In the genomic region with DNA sequence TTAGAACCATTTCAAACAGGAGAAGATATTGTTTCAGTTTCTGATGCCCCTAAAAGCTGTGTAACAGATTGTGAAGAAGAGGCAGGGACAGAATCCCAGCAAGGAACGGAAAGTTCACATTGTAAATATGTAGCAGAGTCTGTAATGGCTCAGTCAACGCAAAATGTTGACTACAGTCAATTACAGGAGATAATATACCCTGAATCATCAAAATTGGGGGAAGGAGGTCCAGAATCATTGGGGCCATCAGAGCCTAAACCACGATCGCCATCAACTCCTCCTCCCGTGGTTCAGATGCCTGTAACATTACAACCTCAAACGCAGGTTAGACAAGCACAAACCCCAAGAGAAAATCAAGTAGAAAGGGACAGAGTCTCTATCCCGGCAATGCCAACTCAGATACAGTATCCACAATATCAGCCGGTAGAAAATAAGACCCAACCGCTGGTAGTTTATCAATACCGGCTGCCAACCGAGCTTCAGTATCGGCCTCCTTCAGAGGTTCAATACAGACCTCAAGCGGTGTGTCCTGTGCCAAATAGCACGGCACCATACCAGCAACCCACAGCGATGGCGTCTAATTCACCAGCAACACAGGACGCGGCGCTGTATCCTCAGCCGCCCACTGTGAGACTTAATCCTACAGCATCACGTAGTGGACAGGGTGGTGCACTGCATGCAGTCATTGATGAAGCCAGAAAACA, we compare ENCODE assay signal across 8 cellular contexts. TPM values are rescaled to one million over a fixed set of nuclear protein-coding genes. Genes with fewer than 3 reads are reported as not detected.
DNase-seq lines count a peak whose midpoint lies in the region; TF ChIP-seq lines count a peak whose summit lies in the region.

No MANE protein-coding gene starts in this region.

- H3K9me3 ChIP-seq in AG04450 (ENCODE audit: control insufficient read depth, insufficient read depth, low read length) (no peaks in the 10 kb centered on the region), Loucy (ENCODE audit: insufficient read depth, low read depth, low read length) (no peaks in the 10 kb centered on the region), SJCRH30 (replicated peaks) (no peaks in the 10 kb centered on the region), parathyroid adenoma (ENCODE audit: control insufficient read depth, low read length) (no peaks in the 10 kb centered on the region), thyroid gland (no peaks in the 10 kb centered on the region)

- H3K36me3 ChIP-seq in Loucy (ENCODE audit: insufficient read depth, low read length) (no peaks in the 10 kb centered on the region), SJCRH30 (no peaks in the 10 kb centered on the region), parathyroid adenoma (ENCODE audit: control insufficient read depth, insufficient read depth, low read length) (no peaks in the 10 kb centered on the region), thyroid gland (no peaks in the 10 kb centered on the region)

- no peaks in the 10 kb centered on the region for H3F3A ChIP-seq in Loucy (ENCODE audit: low read depth)

- no peak for TF ChIP-seq POLR2A in thyroid gland (IDR thresholded peaks at IDR 0.05)

- peaks cover 54% of the 10 kb centered on the region for H3K4me1 ChIP-seq in Loucy (ENCODE audit: insufficient read depth, low read length, poor library complexity, severe bottlenecking)
- H3K4me1 ChIP-seq in SJCRH30: peaks cover 22% of the 10 kb centered on the region
- no peaks in the 10 kb centered on the region for H3K4me1 ChIP-seq in parathyroid adenoma
- H3K4me1 ChIP-seq in thyroid gland: peaks cover 0 to 27% of the 10 kb centered on the region in 2 donors

- peaks cover 2% of the 10 kb centered on the region for H3K27me3 ChIP-seq in AG04450 (ENCODE audit: control insufficient read depth, insufficient read depth, low read length)
- no peaks in the 10 kb centered on the region for H3K27me3 ChIP-seq in Loucy (ENCODE audit: insufficient read depth, low read length, poor library complexity, severe bottlenecking)
- peaks cover 11% of the 10 kb centered on the region for H3K27me3 ChIP-seq in SJCRH30
- no peaks in the 10 kb centered on the region for H3K27me3 ChIP-seq in parathyroid adenoma (ENCODE audit: control insufficient read depth, insufficient read depth, low read length)
- H3K27me3 ChIP-seq in thyroid gland: no peaks in the 10 kb centered on the region

- DNase-seq in AG04450 (ENCODE audit: low read depth, low spot score) (peak; percentile 29), GM19238 (ENCODE audit: insufficient read length, low spot score) (peak; percentile 52), SJCRH30 (peak; percentile 71 to 87), germinal center (ENCODE audit: low spot score) (peak; percentile 74), thyroid gland (peak; percentile 85)
- DNase-seq in activated naive CD4-positive, alpha-beta T cell (lab: John Stamatoyannopoulos, UW): peak; percentile 20 to 58 (median 42)

- H3K27ac ChIP-seq in AG04450 (ENCODE audit: low read depth, low read length) (no peak overlapping the region), SJCRH30 (no peak overlapping the region), parathyroid adenoma (no peak overlapping the region), thyroid gland (no peak overlapping the region)

- H3K9me2 ChIP-seq in Loucy (replicated peaks; ENCODE audit: low read depth, low read length): no peaks in the 10 kb centered on the region

- 34 to 38% methylated on average over 18 to 21 of the region's 21 CpGs for WGBS in thyroid gland, 2 donors

- H3K4me3 ChIP-seq in AG04450 (ENCODE audit: low read depth, low read length) (no peak overlapping the region), Loucy (ENCODE audit: low read length, poor library complexity, severe bottlenecking) (peak overlapping the region; percentile 19), SJCRH30 (no peak overlapping the region), parathyroid adenoma (ENCODE audit: low read depth, low read length) (no peak overlapping the region), thyroid gland (replicated peaks in 1 of 3) (no peak overlapping the region)

- intact Hi-C loops in thyroid gland (cut with DNase I): loop anchor here (5.0 kb wide), 1 partner anchor 137 kb away; no protein-coding TSS in a partner anchor

- CTCF ChIA-PET in AG04450 (lab: Charles Lee): interaction anchor here (0.5 to 1.0 kb wide), 6 partner anchors 9 to 673 kb away, joined by 3 to 4 read pairs (median 3); no protein-coding TSS in a partner anchor

- peak overlapping the region; percentile 80 for H2AFZ ChIP-seq in Loucy (ENCODE audit: low read length)
- peak overlapping the region; percentile 57 for H2AFZ ChIP-seq in parathyroid adenoma

- H3K9ac ChIP-seq in Loucy (ENCODE audit: low read depth, low read length, poor library complexity, severe bottlenecking) (peak overlapping the region; percentile 2), parathyroid adenoma (no peak overlapping the region)

- no peaks in the 10 kb centered on the region for H4K20me1 ChIP-seq in Loucy (ENCODE audit: insufficient read depth, low read length, poor library complexity, severe bottlenecking)

- H3K4me2 ChIP-seq in Loucy (ENCODE audit: low read depth, low read length, poor library complexity, severe bottlenecking) (peak overlapping the region; percentile 51), parathyroid adenoma (ENCODE audit: low read length) (peak overlapping the region; percentile 50)

- POLR2A ChIA-PET in AG04450 (lab: Yijun Ruan, JAX): no interaction called here

- H3K79me2 ChIP-seq in Loucy (ENCODE audit: insufficient read depth, low read length): no peaks in the 10 kb centered on the region
- H3K79me2 ChIP-seq in parathyroid adenoma: no peaks in the 10 kb centered on the region

- TF ChIP-seq CTCF in AG04450 (IDR thresholded peaks at IDR 0.05; ENCODE audit: low read depth, low read length): peak; percentile 78
- TF ChIP-seq CTCF in Loucy (conservative IDR thresholded peaks at IDR 0.05; ENCODE audit: low read length): peak; percentile 81
- peak; percentile 83 for TF ChIP-seq CTCF in parathyroid adenoma (IDR thresholded peaks at IDR 0.05)
- peak; percentile 79 to 99 (median 93) for TF ChIP-seq CTCF in thyroid gland (IDR thresholded peaks at IDR 0.05)

RNA-seq across cellular contexts. Expression of gene IGLL1, which starts 40.8 kb away (rescaled TPM):
- polyA plus RNA-seq in AG04450 (2011; rRNA removed): not detected in 2 replicates
- not detected in 2 replicates for polyA minus RNA-seq in AG04450 (2011; rRNA and poly(A)+ RNA removed)
- total RNA-seq in SJCRH30 (2014; rRNA removed; shearing (Covaris generic)): 0.36 TPM in 1 of 2 replicates, not detected in the other
- total RNA-seq in thyroid gland: not detected

Comparison
In these comparisons a context has a peak if more than half of its experiments do, and no peak if none do; other contexts are left out.
1. DNase-seq: peak in every context shown above with its lines; median percentile 85 in thyroid gland; 79 in SJCRH30; 74 in germinal center; 52 in GM19238; 42 in activated naive CD4-positive, alpha-beta T cell; 29 in AG04450.